Comparison of ENCODE assay signal across 8 cellular contexts in the genomic region with DNA sequence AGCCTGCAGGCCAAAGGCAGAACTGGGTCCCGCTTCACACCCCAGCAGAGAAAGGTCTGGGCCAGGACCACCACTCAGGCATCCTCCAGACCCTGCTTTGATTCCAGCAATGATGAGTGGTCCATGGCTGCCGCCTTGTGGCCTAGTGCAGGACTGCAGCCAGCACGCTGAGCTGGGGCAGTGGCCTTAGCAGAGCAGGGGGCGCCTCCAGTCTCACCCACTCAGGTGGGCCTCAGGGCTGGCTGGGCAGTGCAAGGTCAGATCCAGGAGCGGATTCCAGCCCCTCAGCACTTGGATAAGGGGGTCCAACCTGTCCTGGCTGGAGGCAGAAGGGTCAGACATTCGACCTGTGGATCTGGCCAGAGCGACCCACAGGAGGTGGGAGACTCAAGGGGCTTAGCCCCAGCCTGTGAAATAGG. TPM values are rescaled to one million over a fixed set of nuclear protein-coding genes. Genes with fewer than 3 reads are reported as not detected.
DNase-seq lines count a peak whose midpoint lies in the region; ATAC-seq and TF ChIP-seq lines count a peak whose summit lies in the region.

No MANE protein-coding gene starts in this region.

- DNase-seq in GDM1 (lab: John Stamatoyannopoulos, UW) (peak; percentile 15), HuH-7.5 (ENCODE audit: low spot score) (peak; percentile 84), T-helper 9 cell (peak; percentile 54), ascending aorta (ENCODE audit: low spot score in 2 of 2) (peak in 1 of 2 donors; percentile 85), iPS-NIHi11 (ENCODE audit: low spot score) (peak; percentile 92), NCI-H774 (lab: John Stamatoyannopoulos, UW) (no peak)
- DNase-seq in stimulated activated CD4-positive, alpha-beta T cell treated with anti-CD3 and anti-CD28 coated beads, Interleukin-15, amount 100 ng/mL, for 1 hour (ENCODE audit: low read depth in 1 of 2, low spot score in 1 of 2), result peak; percentile 36 to 57

- peaks cover 25 to 32% of the 10 kb centered on the region in 2 donors for H3K36me3 ChIP-seq in ascending aorta

- ATAC-seq in HG03135 (IDR thresholded peaks at IDR 0.05; ENCODE audit: unreplicated experiment), result no peak

- no peak overlapping the region for H3K4me3 ChIP-seq in ascending aorta

- no peaks in the 10 kb centered on the region for H3K27me3 ChIP-seq in ascending aorta

- no peak overlapping the region for H3K27ac ChIP-seq in ascending aorta

- TF ChIP-seq CTCF in ascending aorta (IDR thresholded peaks at IDR 0.05), result peak; percentile 89 to 98 (median 97)

- intact Hi-C loops in ascending aorta (cut with DNase I), result loop anchor here (1.0 to 5.0 kb wide), 2 partner anchors 98 to 211 kb away; no protein-coding TSS in a partner anchor

- no peaks in the 10 kb centered on the region for H3K9me3 ChIP-seq in ascending aorta

- no peaks in the 10 kb centered on the region for H3K4me1 ChIP-seq in ascending aorta

RNA-seq across cellular contexts. Expression of a gene that starts 9.6 kb away (rescaled TPM):
- total RNA-seq in ascending aorta, result 403 TPM
